ENCODE assay signal across 13 cellular contexts in the genomic region with DNA sequence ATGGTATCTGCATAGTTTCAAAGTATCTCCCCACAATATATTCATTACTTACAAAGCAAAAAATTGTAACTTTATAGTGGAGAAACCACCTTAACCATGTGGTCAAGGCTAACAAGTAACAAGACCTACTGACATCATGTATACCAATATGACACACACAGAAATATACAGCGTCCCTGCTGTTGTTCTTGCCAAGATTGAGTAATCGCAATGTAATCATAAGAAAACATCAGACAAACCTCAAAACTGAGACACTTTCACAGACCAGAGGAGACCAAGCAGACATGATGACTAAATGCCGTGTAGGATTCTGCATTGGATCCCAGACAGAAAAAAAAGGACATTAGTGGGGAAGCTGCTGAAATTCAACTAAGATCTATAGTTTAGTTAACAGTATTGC.
DNase-seq lines count a peak whose midpoint lies in the region; ATAC-seq, FAIRE-seq and TF ChIP-seq lines count a peak whose summit lies in the region.
"Had no signal": no experiment of that assay in that cellular context is flagged by ENCODE, and none has a peak within 500 bp of the region (broad histone marks: within the 10 kb centered on the region; RNA-seq: fewer than 3 reads in every experiment).

No MANE protein-coding gene starts in this region.

- no peak overlapping the region for H3K4me3 ChIP-seq in fibroblast of mammary gland (ENCODE audit: control insufficient read depth, low read depth, low read length)
- H3K4me3 ChIP-seq: neural progenitor cell, SK-N-MC, transverse colon had no signal

- H3K27me3 Mint-ChIP-seq in activated T-cell treated with anti-CD3 and anti-CD28 coated beads, Interleukin-2, amount 50 U/mL, for 72 hours (ENCODE audit: low read depth): peaks cover under 1% of the 10 kb centered on the region

- H3K27ac Mint-ChIP-seq in activated T-cell treated with anti-CD3 and anti-CD28 coated beads, Interleukin-2, amount 50 U/mL, for 72 hours: no peak overlapping the region
- H3K27ac Mint-ChIP-seq: B cell, neural progenitor cell had no signal

- H3K27ac ChIP-seq in RWPE1: no peak overlapping the region
- H3K27ac ChIP-seq: neural progenitor cell, SK-N-MC, transverse colon had no signal

- FAIRE-seq in urothelium cell line (lab: Jason Lieb, UNC): no peak

- H3K4me1 Mint-ChIP-seq in activated T-cell treated with anti-CD3 and anti-CD28 coated beads, Interleukin-2, amount 50 U/mL, for 72 hours (ENCODE audit: low read depth): peaks cover 11% of the 10 kb centered on the region
- H3K4me1 Mint-ChIP-seq: B cell had no signal

- CTCF ChIA-PET in RWPE1 (lab: Yijun Ruan, JAX): no interaction called here

- POLR2A ChIA-PET in RWPE1 (lab: Yijun Ruan, JAX; ENCODE audit: low non-redundant PET): no interaction called here

- DNase-seq in activated T-cell treated with anti-CD3 and anti-CD28 coated beads, Interleukin-2, amount 50 U/mL, for 72 hours: peak; percentile 1 to 4
- DNase-seq in activated T-cell treated with anti-CD3 and anti-CD28 coated beads for 4 hours (no peak), RWPE1 (ENCODE audit: low spot score) (peak; percentile 21), fibroblast of mammary gland (ENCODE audit: low read depth) (peak; percentile 98), urothelium cell line (ENCODE audit: low spot score) (peak; percentile 25), anterior cingulate cortex (lab: John Stamatoyannopoulos, UW) (no peak), NCI-H1436 treated with DMSO at 0.1 percent for 48 hours (lab: John Stamatoyannopoulos, UW) (no peak)
- DNase-seq in stimulated activated CD4-positive, alpha-beta T cell treated with anti-CD3 and anti-CD28 coated beads, Interleukin-2, amount 100 ng/mL, for 24 hours: no peak
- DNase-seq: NCI-H1436, transverse colon had no signal

- TF ChIP-seq CTCF in RWPE1 (conservative IDR thresholded peaks at IDR 0.05; ENCODE audit: low read depth) (no peak), fibroblast of mammary gland (conservative IDR thresholded peaks at IDR 0.05; ENCODE audit: control insufficient read depth, insufficient read depth, low read depth, low read length) (no peak)

- no peak overlapping the region for H3K4me3 Mint-ChIP-seq in activated T-cell treated with anti-CD3 and anti-CD28 coated beads, Interleukin-2, amount 50 U/mL, for 72 hours
- H3K4me3 Mint-ChIP-seq: B cell, neural progenitor cell had no signal

- H3K9me3 Mint-ChIP-seq in activated T-cell treated with anti-CD3 and anti-CD28 coated beads, Interleukin-2, amount 50 U/mL, for 72 hours: no peaks in the 10 kb centered on the region

- ATAC-seq in activated T-cell treated with anti-CD3 and anti-CD28 coated beads, Interleukin-2, amount 50 U/mL, for 72 hours (replicated peaks in 1 of 2): peak; percentile 87 to 96

- no peaks in the 10 kb centered on the region for H3K36me3 Mint-ChIP-seq in activated T-cell treated with anti-CD3 and anti-CD28 coated beads, Interleukin-2, amount 50 U/mL, for 72 hours (ENCODE audit: insufficient read depth in 2 of 2)
- H3K36me3 Mint-ChIP-seq: neural progenitor cell had no signal

Comparison
In these comparisons a context has a peak if more than half of its experiments do, and no peak if none do; other contexts are left out.
1. DNase-seq: peak in activated T-cell treated with anti-CD3 and anti-CD28 coated beads, Interleukin-2, amount 50 U/mL, for 72 hours (2 of 2), RWPE1 (single experiment), fibroblast of mammary gland (single experiment) and urothelium cell line (single experiment); none in activated T-cell treated with anti-CD3 and anti-CD28 coated beads for 4 hours (single experiment), anterior cingulate cortex (0 of 58), stimulated activated CD4-positive, alpha-beta T cell treated with anti-CD3 and anti-CD28 coated beads, Interleukin-2, amount 100 ng/mL, for 24 hours (0 of 2) and NCI-H1436 treated with DMSO at 0.1 percent for 48 hours (single experiment).